22 cellular contexts compared by ENCODE assay signal in genomic region chr4:39453738-39454137, GRCh38. TPM values are rescaled to one million over a fixed set of nuclear protein-coding genes. Genes with fewer than 3 reads are reported as not detected.
"Had no signal": no experiment of that assay in that cellular context is flagged by ENCODE, and none has a peak within 500 bp of the region (broad histone marks: within the 10 kb centered on the region; RNA-seq: fewer than 3 reads in every experiment).

No MANE protein-coding gene starts in this region.

- DNase-seq: activated CD4-positive, alpha-beta T cell treated with anti-CD3 and anti-CD28 coated beads, Interleukin-2, amount 10 ng/mL, durations not matched to agents 24 days and 14 days; activated CD4-positive, CD25-positive, alpha-beta regulatory T cell; activated CD8-positive, alpha-beta memory T cell treated with anti-CD3 and anti-CD28 coated beads for 24 hours; activated CD8-positive, alpha-beta memory T cell treated with anti-CD3 and anti-CD28 coated beads, Interleukin-2, amount 50 U/mL, for 48 hours; body of pancreas; caudate nucleus; foreskin fibroblast; left ventricle myocardium superior; naive B cell; ovary; psoas muscle; right cardiac atrium; SW 1271; testis; upper lobe of left lung had no signal

- ATAC-seq: body of pancreas, left ventricle myocardium superior, right cardiac atrium had no signal

- H3K27me3 ChIP-seq: body of pancreas, ovary, testis, upper lobe of left lung had no signal

- H3K27ac ChIP-seq: body of pancreas, epithelial cell of prostate, ovary, psoas muscle, skin epidermis, testis, upper lobe of left lung had no signal

- H3K9me3 ChIP-seq: body of pancreas, ovary, psoas muscle, testis, upper lobe of left lung had no signal

- H3K9me3 Mint-ChIP-seq: activated CD4-positive, alpha-beta T cell treated with anti-CD3 and anti-CD28 coated beads, Interleukin-2, amount 10 ng/mL, durations not matched to agents 24 days and 14 days; activated naive CD4-positive, alpha-beta T cell treated with anti-CD3 and anti-CD28 coated beads, Interleukin-2, amount 50 U/mL, for 72 hours; naive B cell had no signal

- FAIRE-seq: TTC549 had no signal

- H3K4me3 Mint-ChIP-seq: activated CD4-positive, alpha-beta T cell treated with anti-CD3 and anti-CD28 coated beads, Interleukin-2, amount 10 ng/mL, durations not matched to agents 24 days and 14 days had no signal

- H3K27ac Mint-ChIP-seq: activated CD4-positive, alpha-beta T cell treated with anti-CD3 and anti-CD28 coated beads, Interleukin-2, amount 10 ng/mL, durations not matched to agents 24 days and 14 days had no signal

- H3K4me3 ChIP-seq: body of pancreas, ovary, psoas muscle, skin epidermis, testis, upper lobe of left lung had no signal

- H3K27me3 Mint-ChIP-seq: naive B cell had no signal

RNA-seq across cellular contexts. Expression of gene KLB, which starts 47.0 kb away (rescaled TPM):
- total RNA-seq: activated CD4-positive, alpha-beta T cell treated with anti-CD3 and anti-CD28 coated beads, Interleukin-2, amount 10 ng/mL, durations not matched to agents 24 days and 14 days; activated naive CD4-positive, alpha-beta T cell treated with anti-CD3 and anti-CD28 coated beads, Interleukin-2, amount 50 U/mL, for 72 hours; glomerular endothelial cell; SK-MEL-5; T-helper 2 cell treated with Interferon-gamma antibody and Interleukin-4, amounts not matched to agents 100 ng/mL and 5 ng/mL, for 36 hours had no signal
